Comparison of ENCODE assay signal across 9 cellular contexts in genomic region chr9:36036253-36036779, GRCh38. TPM values are rescaled to one million over a fixed set of nuclear protein-coding genes. Genes with fewer than 3 reads are reported as not detected.
DNase-seq lines count a peak whose midpoint lies in the region; ATAC-seq and TF ChIP-seq lines count a peak whose summit lies in the region.
"Had no signal": no experiment of that assay in that cellular context is flagged by ENCODE, and none has a peak within 500 bp of the region (broad histone marks: within the 10 kb centered on the region; RNA-seq: fewer than 3 reads in every experiment).

No MANE protein-coding gene starts in this region.

- no peaks in the 10 kb centered on the region for H3K36me3 Mint-ChIP-seq in activated naive CD4-positive, alpha-beta T cell treated with anti-CD3 and anti-CD28 coated beads, Interleukin-2, amount 10 ng/mL, durations not matched to agents 7 days and 5 days
- no peaks in the 10 kb centered on the region for H3K36me3 Mint-ChIP-seq in brain
- H3K36me3 Mint-ChIP-seq in memory B cell, result no peaks in the 10 kb centered on the region

- no peak for DNase-seq in activated naive CD4-positive, alpha-beta T cell treated with anti-CD3 and anti-CD28 coated beads, Interleukin-2, amount 10 ng/mL, durations not matched to agents 7 days and 5 days
- DNase-seq in activated naive CD4-positive, alpha-beta T cell (lab: John Stamatoyannopoulos, UW), result no peak
- DNase-seq in memory B cell (ENCODE audit: low spot score in 2 of 2) (no peak), transverse colon (no peak), AML-193 (lab: John Stamatoyannopoulos, UW) (no peak), dermis blood vessel endothelial cell (no peak), GM19240 (ENCODE audit: insufficient read length, low spot score) (no peak)

- ATAC-seq in memory B cell (ENCODE audit: low read depth), result no peak

- H3K27me3 Mint-ChIP-seq in activated naive CD4-positive, alpha-beta T cell treated with anti-CD3 and anti-CD28 coated beads, Interleukin-2, amount 10 ng/mL, durations not matched to agents 7 days and 5 days, result peaks cover 42% of the 10 kb centered on the region
- H3K27me3 Mint-ChIP-seq in brain (peaks cover 5% of the 10 kb centered on the region), memory B cell (peaks cover 2% of the 10 kb centered on the region)

- peak overlapping the region; percentile 80 to 86 (median 82) for H3K27ac ChIP-seq in transverse colon

- TF ChIP-seq EP300 in transverse colon (IDR thresholded peaks at IDR 0.05; ENCODE audit: low read depth), result no peak

- H3K4me1 ChIP-seq in transverse colon, result peaks cover 3 to 23% (median 8%) of the 10 kb centered on the region in 4 donors

- in situ Hi-C loops in transverse colon (cut with MboI; ENCODE audit: low pct_ligation_motif_present in 1 of 4, low pct_unique_long_range_greater_than_20kb in 1 of 4, low sequenced_read_pairs in 3 of 4), result loop anchor here in 1 of 4 donors (25.0 kb wide), 1 partner anchor 126 kb away; the partner anchor contains the start of gene CCIN

- peak overlapping the region; percentile 62 for H3K27ac Mint-ChIP-seq in activated naive CD4-positive, alpha-beta T cell treated with anti-CD3 and anti-CD28 coated beads, Interleukin-2, amount 10 ng/mL, durations not matched to agents 7 days and 5 days
- H3K27ac Mint-ChIP-seq in brain (peak overlapping the region in 3 of 5 experiments; percentile 61 to 70 (median 70)), memory B cell (no peak overlapping the region)

- peaks cover 34% of the 10 kb centered on the region for H3K4me1 Mint-ChIP-seq in activated naive CD4-positive, alpha-beta T cell treated with anti-CD3 and anti-CD28 coated beads, Interleukin-2, amount 10 ng/mL, durations not matched to agents 7 days and 5 days
- H3K4me1 Mint-ChIP-seq in brain, result peaks cover 40% of the 10 kb centered on the region
- peaks cover 19% of the 10 kb centered on the region for H3K4me1 Mint-ChIP-seq in memory B cell

- TF ChIP-seq CTCF in brain (conservative IDR thresholded peaks at IDR 0.05) (no peak), transverse colon (IDR thresholded peaks at IDR 0.05) (no peak)

- no peaks in the 10 kb centered on the region for H3K36me3 ChIP-seq in transverse colon

- TF ChIP-seq POLR2A in transverse colon (IDR thresholded peaks at IDR 0.05), result no peak

- no peaks in the 10 kb centered on the region for H3K9me3 Mint-ChIP-seq in activated naive CD4-positive, alpha-beta T cell treated with anti-CD3 and anti-CD28 coated beads, Interleukin-2, amount 10 ng/mL, durations not matched to agents 7 days and 5 days
- no peaks in the 10 kb centered on the region for H3K9me3 Mint-ChIP-seq in brain
- H3K9me3 Mint-ChIP-seq in memory B cell, result no peaks in the 10 kb centered on the region

- intact Hi-C loops in transverse colon (cut with DNase I; ENCODE audit: low total_unique reads), result no loop called here

- H3K4me3 Mint-ChIP-seq in activated naive CD4-positive, alpha-beta T cell treated with anti-CD3 and anti-CD28 coated beads, Interleukin-2, amount 10 ng/mL, durations not matched to agents 7 days and 5 days, result peak overlapping the region; percentile 85
- H3K4me3 Mint-ChIP-seq in brain, result peak overlapping the region; percentile 83 to 92 (median 85)
- H3K4me3 Mint-ChIP-seq in memory B cell, result peak overlapping the region; percentile 95

- CTCF ChIA-PET in activated naive CD4-positive, alpha-beta T cell treated with anti-CD3 and anti-CD28 coated beads, Interleukin-2, amount 10 ng/mL, durations not matched to agents 7 days and 5 days (lab: Charles Lee), result interaction anchor here (1.0 to 1.2 kb wide), 3 partner anchors 13 to 68 kb away, joined by 3 to 5 read pairs (median 3); no protein-coding TSS in a partner anchor

- H3K27me3 ChIP-seq in transverse colon, result no peaks in the 10 kb centered on the region
- H3K27me3 ChIP-seq: foreskin keratinocyte had no signal

- no peaks in the 10 kb centered on the region for H3K9me3 ChIP-seq in transverse colon

- H3K4me3 ChIP-seq in transverse colon, result peak overlapping the region in 3 of 4 donors; percentile 55 to 86 (median 86)

- WGBS in transverse colon (ENCODE audit: low coverage in 1 of 2), 2 donors, result 62 to 77% methylated on average over 15 to 20 of the region's 20 CpGs

RNA-seq across cellular contexts. Expression of gene RECK, which starts 0.4 kb away (rescaled TPM):
- polyA plus RNA-seq in brain (ENCODE audit: insufficient read depth, low read depth, low replicate concordance), result 2.5 TPM
- total RNA-seq in transverse colon (10 to 100 TPM in 1 of 4 donors, 1 to 10 TPM in 3; 1.5 to 30.3 (median 6.0) TPM), dermis blood vessel endothelial cell (22.0 and 37.5 TPM in 2 replicates)
